ENCODE assay signal across 8 cellular contexts in genomic region chr1:39406533-39407478, GRCh38.
DNase-seq lines count a peak whose midpoint lies in the region; FAIRE-seq and TF ChIP-seq lines count a peak whose summit lies in the region.

No MANE protein-coding gene starts in this region.

- POLR2A ChIA-PET in CD8-positive, alpha-beta memory T cell (lab: Charles Lee) = no interaction called here

- H3K36me3 Mint-ChIP-seq in CD8-positive, alpha-beta memory T cell = peaks cover 0 to 26% (median 12%) of the 10 kb centered on the region in 3 donors
- H3K36me3 Mint-ChIP-seq in endothelial cell (ENCODE audit: low read depth, unreplicated experiment) = peaks cover 10% of the 10 kb centered on the region

- no peak overlapping the region for H2AK5ac ChIP-seq in neuronal stem cell (ENCODE audit: low read depth, low read length)

- peaks cover 6% of the 10 kb centered on the region for H3K79me1 ChIP-seq in neuronal stem cell (ENCODE audit: low read depth, low read length)

- H2BK120ac ChIP-seq in neuronal stem cell (ENCODE audit: low read depth, low read length) = no peak overlapping the region

- no peak overlapping the region for H3K18ac ChIP-seq in neuronal stem cell (ENCODE audit: low read length)

- no peak overlapping the region for H3K9ac ChIP-seq in neuronal stem cell (ENCODE audit: low read depth, low read length, poor library complexity)

- H3K4me1 Mint-ChIP-seq in CD8-positive, alpha-beta memory T cell = peaks cover 60 to 71% (median 65%) of the 10 kb centered on the region in 3 donors
- peaks cover 58% of the 10 kb centered on the region for H3K4me1 Mint-ChIP-seq in endothelial cell (ENCODE audit: unreplicated experiment)

- FAIRE-seq in RCC 7860 (lab: Jason Lieb, UNC) = peak; percentile 76

- no peak for DNase-seq in CD8-positive, alpha-beta memory T cell
- DNase-seq in RCC 7860 (ENCODE audit: low spot score) (peak; percentile 46), endothelial cell (ENCODE audit: low spot score) (no peak), neuronal stem cell (ENCODE audit: low spot score) (no peak), cerebellar nuclear complex (lab: John Stamatoyannopoulos, UW) (no peak)
- no peak for DNase-seq in stimulated activated CD4-positive, alpha-beta T cell treated with anti-CD3 and anti-CD28 coated beads, Interleukin-4, amount 100 ng/mL, for 4 hours
- no peak for DNase-seq in activated naive CD4-positive, alpha-beta T cell treated with Interleukin-2 at 50 U/mL for 16 hours
- DNase-seq in stimulated activated CD4-positive, alpha-beta T cell treated with anti-CD3 and anti-CD28 coated beads, Interleukin-2, amount 100 ng/mL, for 24 hours = no peak

- H2BK15ac ChIP-seq in neuronal stem cell (ENCODE audit: low read length) = no peak overlapping the region

- H3K9me3 ChIP-seq in CD8-positive, alpha-beta memory T cell (ENCODE audit: low read length) = no peaks in the 10 kb centered on the region
- H3K9me3 ChIP-seq in neuronal stem cell (replicated peaks in 1 of 2; ENCODE audit: control insufficient read depth in 2 of 2, insufficient read depth in 1 of 2, low read depth in 1 of 2, low read length in 2 of 2) = no peaks in the 10 kb centered on the region

- no CpG with 5 or more reads among the region's 7 CpGs for WGBS in neuronal stem cell (ENCODE audit: extremely low coverage in 2 of 2, insufficient read length in 2 of 2, insufficient replicate concordance in 1 of 2), 2 donors

- no peak overlapping the region for H3K27ac ChIP-seq in CD8-positive, alpha-beta memory T cell (ENCODE audit: low read depth, low read length)
- H3K27ac ChIP-seq in neuronal stem cell (replicated peaks; ENCODE audit: low read length) = peak overlapping the region; percentile 98

- H3K27ac Mint-ChIP-seq in CD8-positive, alpha-beta memory T cell = peak overlapping the region in 7 of 8 donors; percentile 14 to 91 (median 78)
- peak overlapping the region; percentile 94 for H3K27ac Mint-ChIP-seq in endothelial cell (ENCODE audit: unreplicated experiment)

- TF ChIP-seq CTCF in endothelial cell (IDR thresholded peaks at IDR 0.05; ENCODE audit: unreplicated experiment) = no peak

- H3K9me3 Mint-ChIP-seq in CD8-positive, alpha-beta memory T cell = no peaks in the 10 kb centered on the region
- H3K9me3 Mint-ChIP-seq in endothelial cell (ENCODE audit: unreplicated experiment) = no peaks in the 10 kb centered on the region

- no peak overlapping the region for H3K23ac ChIP-seq in neuronal stem cell (ENCODE audit: low read depth, low read length, poor library complexity)

- H3K27me3 ChIP-seq in CD8-positive, alpha-beta memory T cell (ENCODE audit: insufficient read depth, low read length, poor library complexity, severe bottlenecking) = no peaks in the 10 kb centered on the region
- no peaks in the 10 kb centered on the region for H3K27me3 ChIP-seq in neuronal stem cell (ENCODE audit: control insufficient read depth in 3 of 3, insufficient read depth in 3 of 3, low read depth in 1 of 3, low read length in 3 of 3)

- H3K36me3 ChIP-seq in CD8-positive, alpha-beta memory T cell (ENCODE audit: insufficient read depth, low read length) = no peaks in the 10 kb centered on the region
- H3K36me3 ChIP-seq in neuronal stem cell (replicated peaks in 1 of 2; ENCODE audit: control insufficient read depth in 2 of 2, insufficient read depth in 2 of 2, low read length in 2 of 2) = peaks cover 0 to 21% of the 10 kb centered on the region in 2 donors

- no peak overlapping the region for H2BK12ac ChIP-seq in neuronal stem cell (ENCODE audit: low read length)

- H3K4ac ChIP-seq in neuronal stem cell (ENCODE audit: low read length) = no peak overlapping the region

- no peak overlapping the region for H3K4me2 ChIP-seq in neuronal stem cell (ENCODE audit: insufficient read depth, low read length, poor library complexity, severe bottlenecking)

- H3K4me3 ChIP-seq in CD8-positive, alpha-beta memory T cell (ENCODE audit: low read length) = no peak overlapping the region
- H3K4me3 ChIP-seq in neuronal stem cell (ENCODE audit: low read length in 2 of 2) = no peak overlapping the region

- peaks cover 0 to 1% of the 10 kb centered on the region in 2 donors for H3K27me3 Mint-ChIP-seq in CD8-positive, alpha-beta memory T cell
- peaks cover 22% of the 10 kb centered on the region for H3K27me3 Mint-ChIP-seq in endothelial cell (ENCODE audit: unreplicated experiment)

- H3K14ac ChIP-seq in neuronal stem cell (ENCODE audit: low read length) = no peak overlapping the region

- peak overlapping the region; percentile 85 to 94 (median 86) for H3K4me3 Mint-ChIP-seq in CD8-positive, alpha-beta memory T cell
- no peak overlapping the region for H3K4me3 Mint-ChIP-seq in endothelial cell (ENCODE audit: unreplicated experiment)

- H2AFZ ChIP-seq in neuronal stem cell (ENCODE audit: low read length) = no peak overlapping the region

- CTCF ChIA-PET in CD8-positive, alpha-beta memory T cell (lab: Charles Lee) = interaction anchor here (1.0 kb wide), 1 partner anchor 20 kb away, joined by 4 read pairs; no protein-coding TSS in a partner anchor

- H4K8ac ChIP-seq in neuronal stem cell (ENCODE audit: low read depth, low read length) = no peak overlapping the region

- H3K4me1 ChIP-seq in CD8-positive, alpha-beta memory T cell (ENCODE audit: insufficient read depth, low read length) = peaks cover 24% of the 10 kb centered on the region
- peaks cover 21 to 35% of the 10 kb centered on the region in 2 donors for H3K4me1 ChIP-seq in neuronal stem cell (ENCODE audit: control insufficient read depth in 2 of 2, insufficient read depth in 1 of 2, low read depth in 1 of 2, low read length in 2 of 2)

- no peak overlapping the region for H2BK5ac ChIP-seq in neuronal stem cell (ENCODE audit: low read length)

- no peak overlapping the region for H4K91ac ChIP-seq in neuronal stem cell (ENCODE audit: low read depth, low read length, poor library complexity)
